ENCODE assay signal across 1 cellular context in the genomic region with DNA sequence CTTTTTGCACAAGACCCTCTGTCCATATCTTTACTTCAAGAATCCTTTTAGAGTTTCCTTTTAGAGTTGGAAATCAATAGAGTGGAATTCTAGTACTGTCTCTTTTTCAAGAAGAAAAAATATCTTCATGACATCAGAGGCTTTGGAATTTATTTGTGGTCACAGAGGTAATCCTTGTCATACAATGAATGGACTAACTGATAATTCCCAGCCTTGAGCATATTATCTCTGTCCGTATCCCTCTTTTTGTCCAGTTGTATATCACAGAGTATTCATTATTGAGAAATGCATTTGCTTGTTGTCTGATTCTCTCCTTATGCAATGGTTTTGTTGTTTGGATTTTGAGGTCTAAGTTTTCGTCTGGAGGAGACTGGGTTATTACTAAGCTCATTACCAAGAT.
TF ChIP-seq lines count a peak whose summit lies in the region.

No MANE protein-coding gene starts in this region.

TF ChIP-seq in IMR-90, 13 proteins besides CTCF, POLR2A, EP300 and RAD21:
- no peak for TF ChIP-seq CEBPB (IDR thresholded peaks at IDR 0.05; ENCODE audit: low read depth, low read length)
- TF ChIP-seq, protein P1, sequence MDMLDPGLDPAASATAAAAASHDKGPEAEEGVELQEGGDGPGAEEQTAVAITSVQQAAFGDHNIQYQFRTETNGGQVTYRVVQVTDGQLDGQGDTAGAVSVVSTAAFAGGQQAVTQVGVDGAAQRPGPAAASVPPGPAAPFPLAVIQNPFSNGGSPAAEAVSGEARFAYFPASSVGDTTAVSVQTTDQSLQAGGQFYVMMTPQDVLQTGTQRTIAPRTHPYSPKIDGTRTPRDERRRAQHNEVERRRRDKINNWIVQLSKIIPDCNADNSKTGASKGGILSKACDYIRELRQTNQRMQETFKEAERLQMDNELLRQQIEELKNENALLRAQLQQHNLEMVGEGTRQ (IDR thresholded peaks at IDR 0.05; ENCODE audit: low read depth, low read length) = no peak
- no peak for TF ChIP-seq MXI1 (IDR thresholded peaks at IDR 0.05; ENCODE audit: borderline replicate concordance, low read depth, low read length)
- TF ChIP-seq RFX5 (IDR thresholded peaks at IDR 0.05; ENCODE audit: low read depth, low read length) = no peak
- no peak for TF ChIP-seq BHLHE40 (IDR thresholded peaks at IDR 0.05; ENCODE audit: low read depth, low read length)
- TF ChIP-seq CHD1 (IDR thresholded peaks at IDR 0.05; ENCODE audit: low read depth, low read length) = no peak
